In the genomic region with DNA sequence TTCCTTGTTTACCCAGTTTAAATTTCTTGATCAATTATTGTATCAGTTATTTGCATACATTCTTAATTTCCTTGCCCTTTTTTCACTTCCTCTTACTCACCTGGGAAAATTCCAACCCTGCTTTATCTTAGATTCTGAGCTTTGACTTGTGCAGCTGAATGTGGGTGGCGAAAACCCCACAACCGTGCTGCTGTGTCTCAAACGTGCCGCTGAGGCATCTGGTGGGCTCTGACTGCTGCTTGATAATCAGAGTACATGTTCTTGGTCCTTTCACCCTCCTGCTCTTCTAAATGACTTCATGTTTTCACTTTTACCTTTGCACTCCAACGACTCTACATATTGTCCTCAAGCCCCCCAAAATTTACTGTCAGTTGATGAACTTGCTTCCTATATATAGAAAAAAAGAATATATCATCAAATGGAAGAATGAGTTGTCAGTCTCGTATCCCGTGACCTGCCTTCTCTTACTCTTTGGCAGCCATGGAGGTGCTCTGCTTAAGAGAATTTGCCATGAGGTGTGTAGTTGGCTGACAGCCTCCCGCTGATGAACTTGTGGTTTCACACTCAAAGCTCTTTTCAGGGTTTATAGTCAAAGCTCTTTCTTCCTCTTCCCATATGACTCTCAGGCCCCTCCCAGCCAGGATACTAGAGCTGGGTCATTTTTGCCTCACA, we compare ENCODE assay signal across 1 cellular context.
TF ChIP-seq lines count a peak whose summit lies in the region.

No MANE protein-coding gene starts in this region.

TF ChIP-seq in GM12878, 131 proteins besides CTCF, POLR2A, EP300 and RAD21 (continued from another document):
- TF ChIP-seq, protein P1, sequence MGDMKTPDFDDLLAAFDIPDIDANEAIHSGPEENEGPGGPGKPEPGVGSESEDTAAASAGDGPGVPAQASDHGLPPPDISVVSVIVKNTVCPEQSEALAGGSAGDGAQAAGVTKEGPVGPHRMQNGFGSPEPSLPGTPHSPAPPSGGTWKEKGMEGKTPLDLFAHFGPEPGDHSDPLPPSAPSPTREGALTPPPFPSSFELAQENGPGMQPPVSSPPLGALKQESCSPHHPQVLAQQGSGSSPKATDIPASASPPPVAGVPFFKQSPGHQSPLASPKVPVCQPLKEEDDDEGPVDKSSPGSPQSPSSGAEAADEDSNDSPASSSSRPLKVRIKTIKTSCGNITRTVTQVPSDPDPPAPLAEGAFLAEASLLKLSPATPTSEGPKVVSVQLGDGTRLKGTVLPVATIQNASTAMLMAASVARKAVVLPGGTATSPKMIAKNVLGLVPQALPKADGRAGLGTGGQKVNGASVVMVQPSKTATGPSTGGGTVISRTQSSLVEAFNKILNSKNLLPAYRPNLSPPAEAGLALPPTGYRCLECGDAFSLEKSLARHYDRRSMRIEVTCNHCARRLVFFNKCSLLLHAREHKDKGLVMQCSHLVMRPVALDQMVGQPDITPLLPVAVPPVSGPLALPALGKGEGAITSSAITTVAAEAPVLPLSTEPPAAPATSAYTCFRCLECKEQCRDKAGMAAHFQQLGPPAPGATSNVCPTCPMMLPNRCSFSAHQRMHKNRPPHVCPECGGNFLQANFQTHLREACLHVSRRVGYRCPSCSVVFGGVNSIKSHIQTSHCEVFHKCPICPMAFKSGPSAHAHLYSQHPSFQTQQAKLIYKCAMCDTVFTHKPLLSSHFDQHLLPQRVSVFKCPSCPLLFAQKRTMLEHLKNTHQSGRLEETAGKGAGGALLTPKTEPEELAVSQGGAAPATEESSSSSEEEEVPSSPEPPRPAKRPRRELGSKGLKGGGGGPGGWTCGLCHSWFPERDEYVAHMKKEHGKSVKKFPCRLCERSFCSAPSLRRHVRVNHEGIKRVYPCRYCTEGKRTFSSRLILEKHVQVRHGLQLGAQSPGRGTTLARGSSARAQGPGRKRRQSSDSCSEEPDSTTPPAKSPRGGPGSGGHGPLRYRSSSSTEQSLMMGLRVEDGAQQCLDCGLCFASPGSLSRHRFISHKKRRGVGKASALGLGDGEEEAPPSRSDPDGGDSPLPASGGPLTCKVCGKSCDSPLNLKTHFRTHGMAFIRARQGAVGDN (IDR thresholded peaks at IDR 0.05), result peak; percentile 83; the same call in 1 of the 2 replicates
- TF ChIP-seq ZNF217 (IDR thresholded peaks at IDR 0.05) (no peak), BCL11A (IDR thresholded peaks at IDR 0.05; ENCODE audit: low read depth, low read length) (peak; percentile 59; the same call in 1 of the 2 replicates), MEF2A (IDR thresholded peaks at IDR 0.05; ENCODE audit: insufficient read depth, low read depth, low read length) (no peak), ZNF24 (IDR thresholded peaks at IDR 0.05) (peak; percentile 87), CEBPB (IDR thresholded peaks at IDR 0.05; ENCODE audit: borderline replicate concordance in 1 of 2, low read depth in 2 of 2, low read length in 2 of 2) (0 out of 4 replicates have a peak, but pooled peaks of 1 of the 2 experiments have one; percentile 53), ZNF207 (IDR thresholded peaks at IDR 0.05; ENCODE audit: borderline replicate concordance) (peak; percentile 74; the same call in 1 of the 2 replicates), NR2F1 (conservative IDR thresholded peaks at IDR 0.05) (0 out of 2 replicates have a peak, but pooled peaks have one; percentile 24), KAT2A (conservative IDR thresholded peaks at IDR 0.05; ENCODE audit: control insufficient read depth, low read depth, low read length) (no peak), RCOR1 (conservative IDR thresholded peaks at IDR 0.05; ENCODE audit: low read depth, low read length) (peak; percentile 23; the same call in 1 of the 2 replicates), SUPT20H (IDR thresholded peaks at IDR 0.05; ENCODE audit: borderline replicate concordance, control insufficient read depth, low read depth, low read length) (no peak), CREB1 (IDR thresholded peaks at IDR 0.05; ENCODE audit: low read depth) (peak; percentile 26; the same call in 1 of the 2 replicates), EGR1 (IDR thresholded peaks at IDR 0.05; ENCODE audit: borderline replicate concordance in 1 of 2, low read depth in 2 of 2, low read length in 2 of 2) (peak in 1 of 2 experiments; percentile 40; a peak in 1 of 3 replicates), NFIC (IDR thresholded peaks at IDR 0.05; ENCODE audit: low read depth, low read length) (peak; percentile 68; the same call in 1 of the 2 replicates)
- TF ChIP-seq, protein P2, sequence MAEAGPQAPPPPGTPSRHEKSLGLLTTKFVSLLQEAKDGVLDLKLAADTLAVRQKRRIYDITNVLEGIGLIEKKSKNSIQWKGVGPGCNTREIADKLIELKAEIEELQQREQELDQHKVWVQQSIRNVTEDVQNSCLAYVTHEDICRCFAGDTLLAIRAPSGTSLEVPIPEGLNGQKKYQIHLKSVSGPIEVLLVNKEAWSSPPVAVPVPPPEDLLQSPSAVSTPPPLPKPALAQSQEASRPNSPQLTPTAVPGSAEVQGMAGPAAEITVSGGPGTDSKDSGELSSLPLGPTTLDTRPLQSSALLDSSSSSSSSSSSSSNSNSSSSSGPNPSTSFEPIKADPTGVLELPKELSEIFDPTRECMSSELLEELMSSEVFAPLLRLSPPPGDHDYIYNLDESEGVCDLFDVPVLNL (IDR thresholded peaks at IDR 0.05; ENCODE audit: low read depth, low read length), result no peak
- TF ChIP-seq, protein P3, sequence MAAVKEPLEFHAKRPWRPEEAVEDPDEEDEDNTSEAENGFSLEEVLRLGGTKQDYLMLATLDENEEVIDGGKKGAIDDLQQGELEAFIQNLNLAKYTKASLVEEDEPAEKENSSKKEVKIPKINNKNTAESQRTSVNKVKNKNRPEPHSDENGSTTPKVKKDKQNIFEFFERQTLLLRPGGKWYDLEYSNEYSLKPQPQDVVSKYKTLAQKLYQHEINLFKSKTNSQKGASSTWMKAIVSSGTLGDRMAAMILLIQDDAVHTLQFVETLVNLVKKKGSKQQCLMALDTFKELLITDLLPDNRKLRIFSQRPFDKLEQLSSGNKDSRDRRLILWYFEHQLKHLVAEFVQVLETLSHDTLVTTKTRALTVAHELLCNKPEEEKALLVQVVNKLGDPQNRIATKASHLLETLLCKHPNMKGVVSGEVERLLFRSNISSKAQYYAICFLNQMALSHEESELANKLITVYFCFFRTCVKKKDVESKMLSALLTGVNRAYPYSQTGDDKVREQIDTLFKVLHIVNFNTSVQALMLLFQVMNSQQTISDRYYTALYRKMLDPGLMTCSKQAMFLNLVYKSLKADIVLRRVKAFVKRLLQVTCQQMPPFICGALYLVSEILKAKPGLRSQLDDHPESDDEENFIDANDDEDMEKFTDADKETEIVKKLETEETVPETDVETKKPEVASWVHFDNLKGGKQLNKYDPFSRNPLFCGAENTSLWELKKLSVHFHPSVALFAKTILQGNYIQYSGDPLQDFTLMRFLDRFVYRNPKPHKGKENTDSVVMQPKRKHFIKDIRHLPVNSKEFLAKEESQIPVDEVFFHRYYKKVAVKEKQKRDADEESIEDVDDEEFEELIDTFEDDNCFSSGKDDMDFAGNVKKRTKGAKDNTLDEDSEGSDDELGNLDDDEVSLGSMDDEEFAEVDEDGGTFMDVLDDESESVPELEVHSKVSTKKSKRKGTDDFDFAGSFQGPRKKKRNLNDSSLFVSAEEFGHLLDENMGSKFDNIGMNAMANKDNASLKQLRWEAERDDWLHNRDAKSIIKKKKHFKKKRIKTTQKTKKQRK (IDR thresholded peaks at IDR 0.05; ENCODE audit: low read depth, low read length), result no peak
